4 cellular contexts compared by ENCODE assay signal in the genomic region with DNA sequence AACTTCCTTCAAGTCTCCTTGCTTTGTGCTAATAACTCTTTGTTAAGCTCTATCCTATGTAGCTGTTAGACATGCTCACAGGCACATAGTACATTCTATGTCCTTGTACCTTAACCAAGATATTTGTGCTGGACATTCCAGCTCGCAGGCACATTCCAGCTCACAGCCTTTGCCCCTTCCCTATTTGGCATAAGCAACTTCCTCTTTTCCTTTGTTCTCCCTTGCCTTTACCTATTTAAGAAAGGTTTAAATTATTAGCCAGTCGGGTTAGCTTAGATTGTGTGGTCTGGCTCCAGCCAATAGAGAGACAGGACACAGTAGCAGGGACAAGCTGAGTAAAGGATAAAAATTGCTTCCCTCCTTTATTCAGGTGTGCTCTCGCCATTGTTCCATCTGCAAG. TPM values are rescaled to one million over a fixed set of nuclear protein-coding genes. Genes with fewer than 3 reads are reported as not detected.
"Had no signal": no experiment of that assay in that cellular context is flagged by ENCODE, and none has a peak within 500 bp of the region (broad histone marks: within the 10 kb centered on the region; RNA-seq: fewer than 3 reads in every experiment).

No MANE protein-coding gene starts in this region.

RNA-seq across cellular contexts. Expression of gene DNASE1L3, which starts 9.3 kb away (rescaled TPM):
- total RNA-seq: kidney epithelial cell, renal cortical epithelial cell had no signal
- polyA plus RNA-seq: naive thymus-derived CD8-positive, alpha-beta T cell; neural cell had no signal
